Comparison of ENCODE assay signal across 19 cellular contexts in the genomic region with DNA sequence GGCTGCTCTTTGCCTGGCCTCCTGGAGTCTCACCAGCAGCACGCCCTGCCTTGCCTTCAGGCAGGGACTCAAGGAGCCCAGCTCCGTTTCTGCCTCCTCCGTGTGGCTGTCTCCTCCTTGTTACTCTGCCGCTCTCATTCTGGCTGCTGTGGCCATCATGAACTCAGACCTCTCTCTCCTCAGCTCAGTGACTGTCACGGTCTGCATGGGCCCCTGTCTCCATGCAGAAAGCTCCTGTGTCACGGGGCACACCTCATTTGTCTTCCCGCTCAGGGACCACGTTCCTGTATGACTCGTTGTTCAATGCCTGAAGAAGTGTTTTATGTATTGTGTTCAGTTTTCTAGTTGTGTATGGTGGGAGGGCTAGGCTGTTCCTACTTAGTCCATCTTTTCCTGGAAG. TPM values are rescaled to one million over a fixed set of nuclear protein-coding genes. Genes with fewer than 3 reads are reported as not detected.
DNase-seq lines count a peak whose midpoint lies in the region; ATAC-seq and TF ChIP-seq lines count a peak whose summit lies in the region.
"Had no signal": no experiment of that assay in that cellular context is flagged by ENCODE, and none has a peak within 500 bp of the region (broad histone marks: within the 10 kb centered on the region; RNA-seq: fewer than 3 reads in every experiment).

No MANE protein-coding gene starts in this region.

- no peak overlapping the region for H2AFZ ChIP-seq in OCI-LY1 (ENCODE audit: low read length)
- H2AFZ ChIP-seq: GM23248 had no signal

- TF ChIP-seq POLR2A in body of pancreas (IDR thresholded peaks at IDR 0.05): no peak

- H3K36me3 ChIP-seq in OCI-LY1 (ENCODE audit: insufficient read depth, low read length) (peaks cover 14% of the 10 kb centered on the region), body of pancreas (replicated peaks in 1 of 2; ENCODE audit: insufficient read depth in 1 of 2, low read depth in 2 of 2) (no peaks in the 10 kb centered on the region)

- peaks cover 61% of the 10 kb centered on the region for H3K79me2 ChIP-seq in OCI-LY1 (ENCODE audit: insufficient read depth, low read length)

- H3K27ac ChIP-seq in OCI-LY1 (ENCODE audit: low read depth, low read length, poor library complexity, severe bottlenecking) (peak overlapping the region; percentile 42), body of pancreas (no peak overlapping the region)
- H3K27ac ChIP-seq: GM23248, RWPE1 had no signal

- peaks cover 37% of the 10 kb centered on the region for H3K4me1 ChIP-seq in OCI-LY1 (ENCODE audit: insufficient read depth, low read length, severe bottlenecking)
- H3K4me1 ChIP-seq in body of pancreas: no peaks in the 10 kb centered on the region

- H3K9ac ChIP-seq in OCI-LY1 (ENCODE audit: low read length): peak overlapping the region; percentile 13; the same call in 1 of the 2 replicates
- H3K9ac ChIP-seq: GM23248 had no signal

- DNase-seq in HK-2 (ENCODE audit: unreplicated experiment) (peak; percentile 42), kidney tubule cell (ENCODE audit: low spot score) (peak; percentile 69), renal cortical epithelial cell (ENCODE audit: low read depth) (peak; percentile 16), MV-4-11 (lab: John Stamatoyannopoulos, UW) (no peak), body of pancreas (no peak)
- DNase-seq: ACHN, DND-41, GM23248, HCEC 1CT, NCI-H1105 treated with DMSO at 0.1 percent for 48 hours, NCI-H187, NCI-H2107, NCI-H2227 treated with DMSO at 0.1 percent for 48 hours, NCI-H510A treated with DMSO at 0.1 percent for 48 hours, NCI-H774, PC-3 had no signal

- no peak for ATAC-seq in body of pancreas
- no peak for ATAC-seq in GM21717 (IDR thresholded peaks at IDR 0.05; ENCODE audit: unreplicated experiment)
- ATAC-seq: PC-3 had no signal

- H3K4me3 ChIP-seq in OCI-LY1 (ENCODE audit: low read depth, low read length, poor library complexity, severe bottlenecking) (no peak overlapping the region), body of pancreas (no peak overlapping the region)
- H3K4me3 ChIP-seq: GM23248 had no signal

- no peaks in the 10 kb centered on the region for H3F3A ChIP-seq in OCI-LY1 (ENCODE audit: insufficient read depth, low read length)

- H4K20me1 ChIP-seq in OCI-LY1 (ENCODE audit: insufficient read depth, low read length): no peaks in the 10 kb centered on the region

- 74 to 87% methylated on average over 9 of the region's 9 CpGs for WGBS in body of pancreas, 2 donors

- intact Hi-C loops in body of pancreas (cut with DNase I): loop anchor here (5.0 kb wide), 1 partner anchor 143 kb away; no protein-coding TSS in a partner anchor

- TF ChIP-seq CTCF in OCI-LY1 (IDR thresholded peaks at IDR 0.05; ENCODE audit: low read length): no peak
- no peak for TF ChIP-seq CTCF in body of pancreas (IDR thresholded peaks at IDR 0.05)

- no peaks in the 10 kb centered on the region for H3K27me3 ChIP-seq in OCI-LY1 (ENCODE audit: insufficient read depth, low read length)
- H3K27me3 ChIP-seq in body of pancreas: no peaks in the 10 kb centered on the region

- peak overlapping the region; percentile 42 for H3K4me2 ChIP-seq in OCI-LY1 (ENCODE audit: low read length)

- no peaks in the 10 kb centered on the region for H3K9me3 ChIP-seq in OCI-LY1 (ENCODE audit: low read length)
- H3K9me3 ChIP-seq in body of pancreas: no peaks in the 10 kb centered on the region

- H3K9me2 ChIP-seq in OCI-LY1 (ENCODE audit: low read depth, low read length): no peaks in the 10 kb centered on the region

RNA-seq across cellular contexts. Expression of a gene that starts 25.3 kb away (rescaled TPM):
- total RNA-seq in renal cortical epithelial cell (11.6 and 35.5 TPM in 2 replicates), body of pancreas (10 to 100 TPM; 22.3 to 34.3 TPM)

Comparison
In these comparisons a context has a peak if more than half of its experiments do, and no peak if none do; other contexts are left out.
1. DNase-seq: peak in HK-2 (single experiment), kidney tubule cell (single experiment) and renal cortical epithelial cell (single experiment); none in MV-4-11 (single experiment) and body of pancreas (0 of 4).